Comparison of ENCODE assay signal across 8 cellular contexts in genomic region chr4:75724867-75725724, GRCh38. TPM values are rescaled to one million over a fixed set of nuclear protein-coding genes. Genes with fewer than 3 reads are reported as not detected.
DNase-seq lines count a peak whose midpoint lies in the region; ATAC-seq and TF ChIP-seq lines count a peak whose summit lies in the region.

No MANE protein-coding gene starts in this region.

- TF ChIP-seq CTCF in lower leg skin (IDR thresholded peaks at IDR 0.05) = no peak

- peaks cover 41% of the 10 kb centered on the region for H3K4me1 Mint-ChIP-seq in activated CD4-positive, alpha-beta T cell treated with anti-CD3 and anti-CD28 coated beads, Interleukin-2, amount 10 ng/mL, durations not matched to agents 24 days and 14 days

- ATAC-seq in HG02884 (IDR thresholded peaks at IDR 0.05; ENCODE audit: unreplicated experiment) = peak; percentile 48

- 1 to 2% methylated on average over 43 to 47 of the region's 50 CpGs for WGBS in lower leg skin, 2 donors

- TF ChIP-seq POLR2A in lower leg skin (IDR thresholded peaks at IDR 0.05) = no peak

- H3K9ac ChIP-seq in duodenal mucosa (ENCODE audit: low read depth in 1 of 2, low read length in 2 of 2) = peak overlapping the region; percentile 97 to 100

- H3K27me3 Mint-ChIP-seq in activated CD4-positive, alpha-beta T cell treated with anti-CD3 and anti-CD28 coated beads, Interleukin-2, amount 10 ng/mL, durations not matched to agents 24 days and 14 days = no peaks in the 10 kb centered on the region

- intact Hi-C loops in activated CD4-positive, alpha-beta T cell treated with anti-CD3 and anti-CD28 coated beads, Interleukin-2, amount 10 ng/mL, durations not matched to agents 24 days and 14 days (cut with micrococcal nuclease) = loop anchor here (1.0 to 5.0 kb wide), 10 partner anchors 26 to 1103 kb away; partner anchors contain the start of genes CDKL2, G3BP2, NUP54 and RCHY1
- intact Hi-C loops in lower leg skin (cut with DNase I; ENCODE audit: low total_unique reads) = no loop called here

- DNase-seq in NCI-H524 (lab: John Stamatoyannopoulos, UW) = peak; percentile 6 to 28
- no peak for DNase-seq in NCI-H524 treated with DMSO at 0.1 percent for 48 hours (lab: John Stamatoyannopoulos, UW)
- peak; percentile 41 for DNase-seq in NCI-H2029 (lab: John Stamatoyannopoulos, UW)
- DNase-seq in activated CD4-positive, alpha-beta T cell treated with anti-CD3 and anti-CD28 coated beads, Interleukin-2, amount 10 ng/mL, durations not matched to agents 24 days and 14 days = peak; percentile 90
- peak; percentile 59 to 94 for DNase-seq in lower leg skin (ENCODE audit: low spot score in 2 of 2)
- DNase-seq in stimulated activated CD4-positive, alpha-beta T cell treated with anti-CD3 and anti-CD28 coated beads, Interleukin-4, amount 100 ng/mL, for 4 hours = peak; percentile 40 to 44

- H3K36me3 ChIP-seq in duodenal mucosa (ENCODE audit: control insufficient read depth in 1 of 2, insufficient read depth in 2 of 2, low read length in 2 of 2) = no peaks in the 10 kb centered on the region

- H3K9me3 ChIP-seq in duodenal mucosa (ENCODE audit: control insufficient read depth in 1 of 2, low read length in 2 of 2) = no peaks in the 10 kb centered on the region

- H3K4me1 ChIP-seq in duodenal mucosa (ENCODE audit: control insufficient read depth in 1 of 2, insufficient read depth in 2 of 2, low read length in 2 of 2) = peaks cover 22 to 23% of the 10 kb centered on the region in 2 donors

- no peaks in the 10 kb centered on the region for H3K9me3 Mint-ChIP-seq in activated CD4-positive, alpha-beta T cell treated with anti-CD3 and anti-CD28 coated beads, Interleukin-2, amount 10 ng/mL, durations not matched to agents 24 days and 14 days

- H3K4me3 Mint-ChIP-seq in activated CD4-positive, alpha-beta T cell treated with anti-CD3 and anti-CD28 coated beads, Interleukin-2, amount 10 ng/mL, durations not matched to agents 24 days and 14 days = peak overlapping the region; percentile 99

- peak overlapping the region; percentile 99 for H3K27ac ChIP-seq in duodenal mucosa (ENCODE audit: low read depth, low read length)

- peaks cover 16% of the 10 kb centered on the region for H3K36me3 Mint-ChIP-seq in activated CD4-positive, alpha-beta T cell treated with anti-CD3 and anti-CD28 coated beads, Interleukin-2, amount 10 ng/mL, durations not matched to agents 24 days and 14 days (ENCODE audit: low read depth)

- peak overlapping the region; percentile 81 to 99 for H3K4me3 ChIP-seq in duodenal mucosa (ENCODE audit: low read depth in 1 of 2, low read length in 2 of 2)
- peak overlapping the region; percentile 94 for H3K4me3 ChIP-seq in lower leg skin (ENCODE audit: low read depth, poor library complexity, severe bottlenecking)

- H3K27ac Mint-ChIP-seq in activated CD4-positive, alpha-beta T cell treated with anti-CD3 and anti-CD28 coated beads, Interleukin-2, amount 10 ng/mL, durations not matched to agents 24 days and 14 days = peak overlapping the region; percentile 99

- H3K27me3 ChIP-seq in duodenal mucosa (ENCODE audit: control insufficient read depth in 1 of 2, insufficient read depth in 2 of 2, low read length in 2 of 2) = no peaks in the 10 kb centered on the region

RNA-seq across cellular contexts. Expression of gene USO1, which starts 0.7 kb away (rescaled TPM):
- total RNA-seq in activated CD4-positive, alpha-beta T cell treated with anti-CD3 and anti-CD28 coated beads, Interleukin-2, amount 10 ng/mL, durations not matched to agents 24 days and 14 days = 42.8 and 44.0 TPM in 2 replicates
- total RNA-seq in lower leg skin = 10 to 100 TPM; 52.9 to 59.1 (median 57.6) TPM

RNA-seq across cellular contexts. Expression of gene G3BP2, which starts 51.9 kb away (rescaled TPM):
- total RNA-seq in activated CD4-positive, alpha-beta T cell treated with anti-CD3 and anti-CD28 coated beads, Interleukin-2, amount 10 ng/mL, durations not matched to agents 24 days and 14 days = 135 and 146 TPM in 2 replicates
- 10 to 100 TPM; 50.5 to 67.9 (median 57.2) TPM for total RNA-seq in lower leg skin
